In the genomic region with DNA sequence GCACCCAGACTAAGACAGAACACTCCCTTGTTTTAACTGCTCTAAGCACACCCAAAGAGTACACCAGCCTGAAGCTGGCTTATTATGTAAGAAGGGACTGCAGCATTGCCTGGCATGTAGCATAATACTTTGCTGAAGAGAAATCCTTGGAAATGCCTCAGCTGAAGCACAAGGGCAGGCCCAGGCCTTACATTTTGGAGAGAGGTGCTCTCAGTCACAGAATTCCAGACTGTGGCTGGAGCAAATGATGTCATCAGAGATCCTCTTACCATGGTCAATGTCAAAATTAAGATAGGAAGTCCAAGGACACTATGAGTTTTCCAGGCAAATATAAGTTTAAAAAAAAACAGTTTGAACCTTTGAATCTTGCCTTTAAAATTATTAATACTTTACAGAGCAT, we compare ENCODE assay signal across 12 cellular contexts. TPM values are rescaled to one million over a fixed set of nuclear protein-coding genes. Genes with fewer than 3 reads are reported as not detected.
DNase-seq lines count a peak whose midpoint lies in the region; ATAC-seq and TF ChIP-seq lines count a peak whose summit lies in the region.
"Had no signal": no experiment of that assay in that cellular context is flagged by ENCODE, and none has a peak within 500 bp of the region (broad histone marks: within the 10 kb centered on the region; RNA-seq: fewer than 3 reads in every experiment).

No MANE protein-coding gene starts in this region.

- H3K4me1 Mint-ChIP-seq in CD4-positive, CD25-positive, alpha-beta regulatory T cell = peaks cover 23 to 71% (median 38%) of the 10 kb centered on the region in 4 donors
- peaks cover 17% of the 10 kb centered on the region for H3K4me1 Mint-ChIP-seq in GM23338

- no peak for TF ChIP-seq POLR2A in adrenal gland (IDR thresholded peaks at IDR 0.05)
- TF ChIP-seq POLR2A in esophagus squamous epithelium (IDR thresholded peaks at IDR 0.05) = no peak

- no peak overlapping the region for H2AFZ ChIP-seq in GM23338

- TF ChIP-seq CTCF in GM23338 (conservative IDR thresholded peaks at IDR 0.05; ENCODE audit: low read depth in 2 of 2) (no peak), adrenal gland (IDR thresholded peaks at IDR 0.05) (no peak), esophagus squamous epithelium (IDR thresholded peaks at IDR 0.05) (no peak)

- H4K20me1 ChIP-seq in GM23338 (replicated peaks; ENCODE audit: insufficient read depth) = no peaks in the 10 kb centered on the region

- H3K27me3 ChIP-seq in CD4-positive, CD25-positive, alpha-beta regulatory T cell (ENCODE audit: control insufficient read depth, insufficient read depth, low read length) = no peaks in the 10 kb centered on the region
- H3K27me3 ChIP-seq in GM23338 (ENCODE audit: insufficient read depth) (peaks cover 19% of the 10 kb centered on the region), adrenal gland (peaks cover 7% of the 10 kb centered on the region), esophagus squamous epithelium (no peaks in the 10 kb centered on the region)

- peaks cover 8% of the 10 kb centered on the region for H3K36me3 Mint-ChIP-seq in CD4-positive, CD25-positive, alpha-beta regulatory T cell
- peaks cover 2% of the 10 kb centered on the region; the same call in 2 of the 3 replicates for H3K36me3 Mint-ChIP-seq in GM23338 (ENCODE audit: low read depth)
- H3K36me3 Mint-ChIP-seq: stimulated activated memory B cell treated with anti-CD40 and anti-IgM and Interleukin-4, amounts not matched to agents 10 μg/mL and 1 μg/mL and 100 μg/mL, for 72 hours had no signal

- peaks cover 48% of the 10 kb centered on the region for H3K4me1 ChIP-seq in CD4-positive, CD25-positive, alpha-beta regulatory T cell (ENCODE audit: control insufficient read depth, insufficient read depth, low read length, poor library complexity, severe bottlenecking)
- H3K4me1 ChIP-seq in GM23338 (ENCODE audit: insufficient read depth) = peaks cover 20% of the 10 kb centered on the region; the same call in 1 of the 2 replicates
- H3K4me1 ChIP-seq in adrenal gland (replicated peaks in 1 of 2) = peaks cover 3 to 18% of the 10 kb centered on the region in 2 donors
- peaks cover 0 to 31% (median 8%) of the 10 kb centered on the region in 3 donors for H3K4me1 ChIP-seq in esophagus squamous epithelium
- H3K4me1 ChIP-seq: foreskin keratinocyte had no signal

- H3F3A ChIP-seq in GM23338 (replicated peaks; ENCODE audit: low read depth) = no peaks in the 10 kb centered on the region; the same call in 1 of the 2 replicates

- peak overlapping the region in 1 of 3 donors; percentile 88 for H3K27ac Mint-ChIP-seq in CD4-positive, CD25-positive, alpha-beta regulatory T cell
- no peak overlapping the region for H3K27ac Mint-ChIP-seq in GM23338

- H3K9me3 ChIP-seq in CD4-positive, CD25-positive, alpha-beta regulatory T cell (ENCODE audit: control insufficient read depth in 2 of 2, low read length in 2 of 2) = no peaks in the 10 kb centered on the region
- H3K9me3 ChIP-seq in adrenal gland (replicated peaks in 1 of 3) (no peaks in the 10 kb centered on the region), esophagus squamous epithelium (no peaks in the 10 kb centered on the region)

- peak overlapping the region; percentile 52 for H3K4me3 ChIP-seq in CD4-positive, CD25-positive, alpha-beta regulatory T cell (ENCODE audit: low read depth, low read length)
- H3K4me3 ChIP-seq in GM23338 (peak overlapping the region; percentile 69; the same call in 1 of the 2 replicates), adrenal gland (no peak overlapping the region), esophagus squamous epithelium (peak overlapping the region in 1 of 4 donors; percentile 42)

- H3K4me2 ChIP-seq in GM23338 = peak overlapping the region; percentile 88; the same call in 1 of the 2 replicates

- H3K9me3 Mint-ChIP-seq in CD4-positive, CD25-positive, alpha-beta regulatory T cell = no peaks in the 10 kb centered on the region
- no peaks in the 10 kb centered on the region for H3K9me3 Mint-ChIP-seq in GM23338
- H3K9me3 Mint-ChIP-seq: stimulated activated memory B cell treated with anti-CD40 and anti-IgM and Interleukin-4, amounts not matched to agents 10 μg/mL and 1 μg/mL and 100 μg/mL, for 72 hours had no signal

- H3K4me3 Mint-ChIP-seq in CD4-positive, CD25-positive, alpha-beta regulatory T cell = peak overlapping the region; percentile 67 to 88 (median 74)
- H3K4me3 Mint-ChIP-seq in GM23338 = peak overlapping the region; percentile 74; the same call in 2 of the 3 replicates

- peak overlapping the region; percentile 2 for H3K27ac ChIP-seq in CD4-positive, CD25-positive, alpha-beta regulatory T cell (ENCODE audit: insufficient read depth, low read length, poor library complexity, severe bottlenecking)
- no peak overlapping the region for H3K27ac ChIP-seq in GM23338 (ENCODE audit: low read depth)
- H3K27ac ChIP-seq in adrenal gland = peak overlapping the region in 4 of 5 donors; percentile 22 to 84 (median 49)
- H3K27ac ChIP-seq in esophagus squamous epithelium = no peak overlapping the region
- H3K27ac ChIP-seq: foreskin keratinocyte had no signal

- H3K9me2 ChIP-seq in GM23338 (ENCODE audit: insufficient read depth) = no peaks in the 10 kb centered on the region

- peaks cover 6% of the 10 kb centered on the region for H3K36me3 ChIP-seq in CD4-positive, CD25-positive, alpha-beta regulatory T cell (ENCODE audit: control insufficient read depth, insufficient read depth, low read length)
- H3K36me3 ChIP-seq in GM23338 (ENCODE audit: insufficient read depth) (no peaks in the 10 kb centered on the region), adrenal gland (replicated peaks in 1 of 2) (no peaks in the 10 kb centered on the region), esophagus squamous epithelium (no peaks in the 10 kb centered on the region)

- DNase-seq in CD4-positive, CD25-positive, alpha-beta regulatory T cell = no peak
- DNase-seq in GM23338 (ENCODE audit: low spot score) (no peak), adrenal gland (peak in 5 of 7 donors; percentile 26 to 55 (median 28)), myocyte (ENCODE audit: low read depth) (peak; percentile 28), cerebellar cortex (ENCODE audit: low spot score) (no peak), esophagus squamous epithelium (lab: John Stamatoyannopoulos, UW) (no peak), NCI-H748 (lab: John Stamatoyannopoulos, UW; ENCODE audit: unreplicated experiment) (no peak)
- DNase-seq: activated CD4-positive, CD25-positive, alpha-beta regulatory T cell treated with anti-CD3 and anti-CD28 coated beads, Interleukin-2, amount 50 U/mL, for 72 hours; foreskin keratinocyte; NCI-H1105 treated with DMSO at 0.1 percent for 48 hours had no signal

- H3K79me2 ChIP-seq in GM23338 (replicated peaks; ENCODE audit: insufficient read depth) = no peaks in the 10 kb centered on the region

- ATAC-seq in CD4-positive, CD25-positive, alpha-beta regulatory T cell (ENCODE audit: low read depth in 2 of 2) = no peak
- ATAC-seq in GM23338 (no peak), HG03378 (IDR thresholded peaks at IDR 0.05; ENCODE audit: unreplicated experiment) (no peak)
- ATAC-seq: foreskin keratinocyte; stimulated activated memory B cell treated with anti-CD40 and anti-IgM and Interleukin-4, amounts not matched to agents 10 μg/mL and 1 μg/mL and 100 μg/mL, for 72 hours had no signal

- no peaks in the 10 kb centered on the region for H3K27me3 Mint-ChIP-seq in CD4-positive, CD25-positive, alpha-beta regulatory T cell
- peaks cover 2% of the 10 kb centered on the region for H3K27me3 Mint-ChIP-seq in GM23338 (ENCODE audit: insufficient read depth, low read depth, poor library complexity)
- H3K27me3 Mint-ChIP-seq: stimulated activated memory B cell treated with anti-CD40 and anti-IgM and Interleukin-4, amounts not matched to agents 10 μg/mL and 1 μg/mL and 100 μg/mL, for 72 hours had no signal

- intact Hi-C loops in adrenal gland (cut with DNase I) (loop anchor here in 1 of 2 donors (10.0 kb wide), 1 partner anchor 99 kb away; no protein-coding TSS in a partner anchor), esophagus squamous epithelium (cut with DNase I) (no loop called here)

TF ChIP-seq in GM23338, 12 proteins besides CTCF, POLR2A, EP300 and RAD21:
- TF ChIP-seq EZH2 (IDR thresholded peaks at IDR 0.05; ENCODE audit: low read depth, unreplicated experiment) = no peak
- no peak for TF ChIP-seq NANOG (IDR thresholded peaks at IDR 0.05; ENCODE audit: borderline replicate concordance)
- no peak for TF ChIP-seq CREB1 (CRISPR knock-in tag; IDR thresholded peaks at IDR 0.05; ENCODE audit: low read depth)

RNA-seq across cellular contexts. Expression of gene ARHGEF6, which starts 14.8 kb away (rescaled TPM):
- 87.8 TPM for total RNA-seq in CD4-positive, CD25-positive, alpha-beta regulatory T cell
- polyA plus RNA-seq in CD4-positive, CD25-positive, alpha-beta regulatory T cell = 100 to 1,000 TPM in 1 of 4 donors, 10 to 100 TPM in 3; 83.0 to 111 (median 86.9) TPM
- total RNA-seq in GM23338 (2014; rRNA removed; shearing (Covaris generic)) = 4.9 and 6.0 TPM in 2 replicates
- polyA plus RNA-seq in GM23338 (2016; fragmentation: Nextera tagmentation; extraction: Ambion mirVana) = 1.4 and 2.5 TPM in 2 replicates
- 10 to 100 TPM; 23.6 to 37.9 (median 26.8) TPM for total RNA-seq in adrenal gland
- 10 to 100 TPM in 2 of 3 donors, 1 to 10 TPM in 1; 9.1 to 26.1 (median 12.3) TPM for polyA plus RNA-seq in adrenal gland
- 59.1 and 65.5 TPM in 2 replicates for total RNA-seq in myocyte
- 17.3 TPM for polyA plus RNA-seq in myocyte (2012)
- total RNA-seq in esophagus squamous epithelium = 10 to 100 TPM in 1 of 4 donors, 1 to 10 TPM in 2, under 1 TPM in 1; 0.61 to 10.5 (median 2.9) TPM

Comparison
In these comparisons a context has a peak if more than half of its experiments do, and no peak if none do; other contexts are left out.
1. DNase-seq: peak in adrenal gland (5 of 7) and myocyte (single experiment); none in CD4-positive, CD25-positive, alpha-beta regulatory T cell (0 of 3), GM23338 (single experiment), cerebellar cortex (single experiment), esophagus squamous epithelium (single experiment) and NCI-H748 (single experiment).
2. H3K27ac ChIP-seq: peak in CD4-positive, CD25-positive, alpha-beta regulatory T cell (single experiment) and adrenal gland (4 of 5); none in GM23338 (single experiment) and esophagus squamous epithelium (0 of 4).
3. H3K4me3 ChIP-seq: peak in CD4-positive, CD25-positive, alpha-beta regulatory T cell (single experiment) and GM23338 (single experiment); none in adrenal gland (0 of 4).